1 cellular context compared by ENCODE assay signal in genomic region chr10:123117644-123118409, GRCh38.
TF ChIP-seq lines count a peak whose summit lies in the region.

No MANE protein-coding gene starts in this region.

TF ChIP-seq in GM23338, 12 proteins besides CTCF, POLR2A, EP300 and RAD21:
- TF ChIP-seq POLR2AphosphoS5 (IDR thresholded peaks at IDR 0.05; ENCODE audit: low read depth), result no peak; the same call in 1 of the 2 replicates
- TF ChIP-seq ETS1 (IDR thresholded peaks at IDR 0.05), result peak; percentile 47; the same call in 1 of the 2 replicates
